ENCODE assay signal across 14 cellular contexts in the genomic region with DNA sequence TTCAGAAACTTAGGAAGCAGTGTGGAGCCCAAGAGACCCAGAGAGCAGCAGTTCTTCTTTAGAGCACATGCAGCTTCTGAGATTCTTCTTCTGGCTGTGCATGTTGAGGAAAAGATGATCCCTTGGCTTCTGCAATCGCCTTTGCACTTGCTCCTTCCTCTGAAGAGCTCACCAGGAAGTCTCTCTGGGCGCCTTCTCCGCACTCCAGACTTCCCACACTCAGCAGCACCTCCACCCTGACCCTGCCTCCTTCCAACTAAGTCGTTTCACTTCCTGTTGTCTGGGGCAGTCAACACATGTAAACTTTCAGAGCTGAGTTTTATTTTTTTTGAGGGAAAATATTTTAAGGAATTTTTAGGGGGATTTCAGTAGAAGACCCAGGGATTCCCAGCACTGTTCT.
A peak's percentile ranks its signal among the peaks of the same experiment; 100 is the strongest.
DNase-seq lines count a peak whose midpoint lies in the region; ATAC-seq and TF ChIP-seq lines count a peak whose summit lies in the region.
"Had no signal": no experiment of that assay in that cellular context is flagged by ENCODE, and none has a peak within 500 bp of the region (broad histone marks: within the 10 kb centered on the region; RNA-seq: fewer than 3 reads in every experiment).

No MANE protein-coding gene starts in this region.

- peaks cover 5% of the 10 kb centered on the region for H3F3A ChIP-seq in PC-3 (ENCODE audit: low read length, unreplicated experiment)

- no peak overlapping the region for H2BK5ac ChIP-seq in trophoblast cell (ENCODE audit: low read depth, low read length, poor library complexity)

- H3K18ac ChIP-seq in trophoblast cell (ENCODE audit: low read length): no peak overlapping the region

- ATAC-seq in GM19438 (IDR thresholded peaks at IDR 0.05; ENCODE audit: low read depth, unreplicated experiment) (peak; percentile 68), PC-3 (no peak)
- ATAC-seq: activated naive CD4-positive, alpha-beta T cell treated with anti-CD3 and anti-CD28 coated beads, Interleukin-2, amount 50 U/mL, for 72 hours had no signal

- H3K23ac ChIP-seq in trophoblast cell (ENCODE audit: low read length): no peak overlapping the region

- H3K4me3 ChIP-seq in fibroblast of villous mesenchyme (ENCODE audit: low read depth, low read length) (no peak overlapping the region), trophoblast cell (ENCODE audit: low read depth, low read length) (no peak overlapping the region), PC-3 (ENCODE audit: low read length) (no peak overlapping the region)
- H3K4me3 ChIP-seq: upper lobe of left lung had no signal

- H3K14ac ChIP-seq in trophoblast cell (ENCODE audit: low read length): no peak overlapping the region

- H3K9me3 ChIP-seq in trophoblast cell (ENCODE audit: insufficient read depth, low read depth, low read length) (peaks cover 2% of the 10 kb centered on the region), PC-3 (ENCODE audit: low read length) (no peaks in the 10 kb centered on the region)
- H3K9me3 ChIP-seq: upper lobe of left lung had no signal

- DNase-seq in NOMO-1 treated with dmso at 0.1 percent for 144 hours (lab: John Stamatoyannopoulos, UW; ENCODE audit: unreplicated experiment): peak; percentile 68
- peak; percentile 72 for DNase-seq in fibroblast of villous mesenchyme (ENCODE audit: low read depth)
- no peak for DNase-seq in trophoblast cell
- DNase-seq in hepatic stellate cell (ENCODE audit: low spot score): no peak
- no peak for DNase-seq in PC-3
- no peak for DNase-seq in NCI-H1092 (lab: John Stamatoyannopoulos, UW)
- no peak for DNase-seq in NCI-H345 (lab: John Stamatoyannopoulos, UW)
- DNase-seq: head of caudate nucleus, kidney glomerular epithelial cell, retina had no signal

- no peaks in the 10 kb centered on the region for H3K9me2 ChIP-seq in PC-3 (replicated peaks; ENCODE audit: low read length)

- H3K4ac ChIP-seq in trophoblast cell (ENCODE audit: low read depth, low read length): no peak overlapping the region

- TF ChIP-seq CTCF in fibroblast of villous mesenchyme (IDR thresholded peaks at IDR 0.05; ENCODE audit: insufficient read depth, low read depth, low read length) (no peak), PC-3 (conservative IDR thresholded peaks at IDR 0.05; ENCODE audit: low read depth, low read length) (no peak)

- H3K27ac ChIP-seq in trophoblast cell (ENCODE audit: low read depth, low read length) (no peak overlapping the region), PC-3 (ENCODE audit: low read length) (no peak overlapping the region)
- H3K27ac ChIP-seq: C4-2B, upper lobe of left lung had no signal

- H4K12ac ChIP-seq in trophoblast cell (ENCODE audit: low read depth, low read length): no peak overlapping the region

- peaks cover 12 to 18% of the 10 kb centered on the region in 2 experiments for H3K4me1 ChIP-seq in trophoblast cell (ENCODE audit: control insufficient read depth in 1 of 2, insufficient read depth in 2 of 2, low read length in 2 of 2)
- H3K4me1 ChIP-seq in PC-3 (ENCODE audit: insufficient read depth, low read length): peaks cover 49% of the 10 kb centered on the region

- H3K79me1 ChIP-seq in trophoblast cell (ENCODE audit: low read length): peaks cover 2% of the 10 kb centered on the region

- H3K4me2 ChIP-seq in trophoblast cell (ENCODE audit: low read length) (no peak overlapping the region), PC-3 (ENCODE audit: low read length) (no peak overlapping the region)

- POLR2A ChIA-PET in PC-3 (lab: Charles Lee; ENCODE audit: unreplicated experiment): no interaction called here

- no peak overlapping the region for H3K9ac ChIP-seq in trophoblast cell (ENCODE audit: low read length)
- H3K9ac ChIP-seq in PC-3 (ENCODE audit: low read length): no peak overlapping the region

- H3K27me3 ChIP-seq in trophoblast cell (ENCODE audit: insufficient read depth, low read length) (no peaks in the 10 kb centered on the region), PC-3 (ENCODE audit: low read length) (no peaks in the 10 kb centered on the region)
- H3K27me3 ChIP-seq: upper lobe of left lung had no signal

- no peak overlapping the region for H2BK12ac ChIP-seq in trophoblast cell (ENCODE audit: low read length)

- CTCF ChIA-PET in PC-3 (lab: Charles Lee): no interaction called here

- H4K91ac ChIP-seq in trophoblast cell (ENCODE audit: low read depth, low read length): no peak overlapping the region

- BruUV-seq in PC-3 (replicated peaks; lab: Mats Ljungman, UMichigan): no TSS peak

- H2AFZ ChIP-seq in trophoblast cell (ENCODE audit: insufficient read depth, low read length, poor library complexity): no peak overlapping the region
- no peak overlapping the region for H2AFZ ChIP-seq in PC-3 (ENCODE audit: low read length)

- H3K36me3 ChIP-seq in trophoblast cell (ENCODE audit: control insufficient read depth in 1 of 2, insufficient read depth in 2 of 2, low read length in 2 of 2) (no peaks in the 10 kb centered on the region), PC-3 (ENCODE audit: low read depth, low read length) (peaks cover 5% of the 10 kb centered on the region; the same call in 1 of the 2 replicates)
- H3K36me3 ChIP-seq: upper lobe of left lung had no signal

- intact Hi-C loops in PC-3 (cut with micrococcal nuclease): no loop called here

- WGBS in trophoblast cell (ENCODE audit: extremely low coverage, insufficient coverage, insufficient read length): no CpG with 5 or more reads among the region's 4 CpGs

- H2AK5ac ChIP-seq in trophoblast cell (ENCODE audit: low read length): no peak overlapping the region

- no peaks in the 10 kb centered on the region for H4K20me1 ChIP-seq in PC-3 (ENCODE audit: low read length)

- H3K79me2 ChIP-seq in trophoblast cell (ENCODE audit: control insufficient read depth, insufficient read depth, low read length, poor library complexity) (no peaks in the 10 kb centered on the region), PC-3 (ENCODE audit: low read length) (no peaks in the 10 kb centered on the region)

- no peak overlapping the region for H4K8ac ChIP-seq in trophoblast cell (ENCODE audit: low read depth, low read length)

- H2BK120ac ChIP-seq in trophoblast cell (ENCODE audit: insufficient read depth, low read length, poor library complexity): peak overlapping the region; percentile 30

Comparison
In these comparisons a context has a peak if more than half of its experiments do, and no peak if none do; other contexts are left out.
1. DNase-seq: peak in NOMO-1 treated with dmso at 0.1 percent for 144 hours (single experiment) and fibroblast of villous mesenchyme (single experiment); none in trophoblast cell (0 of 2), hepatic stellate cell (single experiment), PC-3 (single experiment), NCI-H1092 (single experiment) and NCI-H345 (single experiment).